Comparison of ENCODE assay signal across 8 cellular contexts in the genomic region with DNA sequence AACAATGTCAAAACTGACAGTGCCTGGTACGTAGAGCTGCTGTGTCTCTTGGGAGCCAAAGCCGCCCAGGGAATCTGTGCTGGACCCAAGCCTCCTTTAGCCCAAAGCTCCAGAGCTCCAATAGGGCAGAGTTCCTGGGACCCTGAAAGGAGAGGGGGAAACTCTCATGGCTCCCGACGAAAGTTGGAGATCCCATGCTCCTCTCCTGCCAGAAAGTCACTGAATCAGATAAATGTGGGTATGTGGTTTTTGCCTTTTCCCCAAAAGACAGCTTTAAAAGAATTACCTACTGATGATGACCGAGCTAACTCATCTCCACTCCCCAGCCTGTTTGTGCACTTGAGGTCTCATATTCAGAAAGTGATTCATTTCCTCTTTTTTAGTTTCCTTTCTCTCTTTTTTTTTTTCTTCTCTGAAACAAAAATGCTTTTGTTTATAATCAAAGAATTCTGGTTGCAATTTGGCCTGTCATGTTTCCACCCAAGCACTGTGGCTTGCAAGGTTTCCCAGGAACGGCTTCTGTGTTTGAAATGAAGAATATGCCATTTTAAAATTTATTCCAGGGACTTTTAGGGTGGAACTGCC. TPM values are rescaled to one million over a fixed set of nuclear protein-coding genes. Genes with fewer than 3 reads are reported as not detected.
A peak's percentile ranks its signal among the peaks of the same experiment; 100 is the strongest.
DNase-seq lines count a peak whose midpoint lies in the region; ATAC-seq and TF ChIP-seq lines count a peak whose summit lies in the region.

No MANE protein-coding gene starts in this region.

- peaks cover 30% of the 10 kb centered on the region for H3K4me1 Mint-ChIP-seq in CD4-positive, alpha-beta T cell (ENCODE audit: low read depth)
- H3K4me1 Mint-ChIP-seq in T-helper 2 cell treated with Interferon-gamma antibody and Interleukin-4, amounts not matched to agents 5 μg/mL and 100 μg/mL, for 36 hours (ENCODE audit: low read depth): peaks cover 45% of the 10 kb centered on the region
- H3K4me1 Mint-ChIP-seq in immature natural killer cell: peaks cover 45 to 50% of the 10 kb centered on the region in 2 donors

- DNase-seq in CD4-positive, alpha-beta T cell: no peak
- DNase-seq in T-helper 2 cell treated with Interferon-gamma antibody and Interleukin-4, amounts not matched to agents 5 μg/mL and 100 μg/mL, for 36 hours (ENCODE audit: low spot score): peak; percentile 47
- peak in 2 of 3 donors; percentile 31 to 45 for DNase-seq in immature natural killer cell
- DNase-seq in iPS-NIHi7 (ENCODE audit: extremely low spot score): no peak
- no peak for DNase-seq in NCI-H524 treated with DMSO at 0.1 percent for 48 hours (lab: John Stamatoyannopoulos, UW)
- no peak for DNase-seq in omental fat pad (ENCODE audit: low spot score)

- peak overlapping the region; percentile 36 for H3K4me3 Mint-ChIP-seq in CD4-positive, alpha-beta T cell
- peak overlapping the region; percentile 66 for H3K4me3 Mint-ChIP-seq in T-helper 2 cell treated with Interferon-gamma antibody and Interleukin-4, amounts not matched to agents 5 μg/mL and 100 μg/mL, for 36 hours
- H3K4me3 Mint-ChIP-seq in immature natural killer cell: peak overlapping the region; percentile 55 to 71 (median 66)

- no peaks in the 10 kb centered on the region for H3K27me3 ChIP-seq in CD4-positive, alpha-beta T cell (ENCODE audit: control insufficient read depth, insufficient read depth, low read length)

- H3K36me3 Mint-ChIP-seq in CD4-positive, alpha-beta T cell (ENCODE audit: low read depth): no peaks in the 10 kb centered on the region
- no peaks in the 10 kb centered on the region for H3K36me3 Mint-ChIP-seq in T-helper 2 cell treated with Interferon-gamma antibody and Interleukin-4, amounts not matched to agents 5 μg/mL and 100 μg/mL, for 36 hours (ENCODE audit: low read depth)
- no peaks in the 10 kb centered on the region for H3K36me3 Mint-ChIP-seq in immature natural killer cell

- POLR2A ChIA-PET in CD4-positive, alpha-beta T cell (lab: Charles Lee): interaction anchor here (0.6 to 1.3 kb wide), 2 partner anchors 15 to 102 kb away, joined by 3 to 4 read pairs; no protein-coding TSS in a partner anchor

- no peak overlapping the region for H3K27ac ChIP-seq in CD4-positive, alpha-beta T cell (ENCODE audit: low read depth, low read length)

- no peaks in the 10 kb centered on the region for H3K9me3 Mint-ChIP-seq in CD4-positive, alpha-beta T cell
- no peaks in the 10 kb centered on the region for H3K9me3 Mint-ChIP-seq in T-helper 2 cell treated with Interferon-gamma antibody and Interleukin-4, amounts not matched to agents 5 μg/mL and 100 μg/mL, for 36 hours
- H3K9me3 Mint-ChIP-seq in immature natural killer cell: no peaks in the 10 kb centered on the region

- ATAC-seq in CD4-positive, alpha-beta T cell (ENCODE audit: poor library complexity): peak; percentile 66
- ATAC-seq in GM19395 (IDR thresholded peaks at IDR 0.05; ENCODE audit: unreplicated experiment) (peak; percentile 90), HG03354 (IDR thresholded peaks at IDR 0.05; ENCODE audit: poor library complexity, severe bottlenecking, unreplicated experiment) (peak; percentile 83), omental fat pad (ENCODE audit: low FRiP score) (no peak)

- no peaks in the 10 kb centered on the region for H3K9me3 ChIP-seq in CD4-positive, alpha-beta T cell (ENCODE audit: control insufficient read depth, low read length)

- intact Hi-C loops in CD4-positive, alpha-beta T cell (cut with DNase I, micrococcal nuclease): no loop called here

- CTCF ChIA-PET in CD4-positive, alpha-beta T cell (lab: Charles Lee): no interaction called here

- H3K27ac Mint-ChIP-seq in CD4-positive, alpha-beta T cell: peak overlapping the region; percentile 55
- peak overlapping the region; percentile 81 for H3K27ac Mint-ChIP-seq in T-helper 2 cell treated with Interferon-gamma antibody and Interleukin-4, amounts not matched to agents 5 μg/mL and 100 μg/mL, for 36 hours
- peak overlapping the region; percentile 69 to 91 (median 86) for H3K27ac Mint-ChIP-seq in immature natural killer cell

- no peak for TF ChIP-seq CTCF in CD4-positive, alpha-beta T cell (IDR thresholded peaks at IDR 0.05)
- no peak for TF ChIP-seq CTCF in omental fat pad (IDR thresholded peaks at IDR 0.05)

- H3K27me3 Mint-ChIP-seq in CD4-positive, alpha-beta T cell: no peaks in the 10 kb centered on the region
- no peaks in the 10 kb centered on the region for H3K27me3 Mint-ChIP-seq in T-helper 2 cell treated with Interferon-gamma antibody and Interleukin-4, amounts not matched to agents 5 μg/mL and 100 μg/mL, for 36 hours (ENCODE audit: low read depth)
- peaks cover 0 to 1% (median 0%) of the 10 kb centered on the region in 3 donors for H3K27me3 Mint-ChIP-seq in immature natural killer cell (ENCODE audit: low read depth in 3 of 3)

RNA-seq across cellular contexts. Expression of a gene that starts 14.1 kb away (rescaled TPM):
- 100 to 1,000 TPM; 100 to 101 TPM for total RNA-seq in CD4-positive, alpha-beta T cell
- 10 to 100 TPM; 34.6 to 77.8 (median 58.9) TPM for polyA plus RNA-seq in immature natural killer cell
- total RNA-seq in omental fat pad: 1 to 10 TPM in 3 of 4 donors, not detected in 1; 1.3 to 5.4 (median 2.8) TPM

Comparison
In these comparisons a context has a peak if more than half of its experiments do, and no peak if none do; other contexts are left out.
1. DNase-seq: peak in T-helper 2 cell treated with Interferon-gamma antibody and Interleukin-4, amounts not matched to agents 5 μg/mL and 100 μg/mL, for 36 hours (single experiment) and immature natural killer cell (2 of 3); none in CD4-positive, alpha-beta T cell (0 of 10), iPS-NIHi7 (single experiment), NCI-H524 treated with DMSO at 0.1 percent for 48 hours (single experiment) and omental fat pad (single experiment).
2. RNA of a gene that starts 14.1 kb away (total RNA-seq): 100 to 101 TPM in CD4-positive, alpha-beta T cell; 1.3 to 5.4 TPM in omental fat pad; every median in the first group is over 10 times any median in the second.
3. Peak in every context shown above with its lines, with median percentiles within 50 percentile points of each other: H3K27ac Mint-ChIP-seq and H3K4me3 Mint-ChIP-seq.